Comparison of ENCODE assay signal across 2 cellular contexts in the genomic region with DNA sequence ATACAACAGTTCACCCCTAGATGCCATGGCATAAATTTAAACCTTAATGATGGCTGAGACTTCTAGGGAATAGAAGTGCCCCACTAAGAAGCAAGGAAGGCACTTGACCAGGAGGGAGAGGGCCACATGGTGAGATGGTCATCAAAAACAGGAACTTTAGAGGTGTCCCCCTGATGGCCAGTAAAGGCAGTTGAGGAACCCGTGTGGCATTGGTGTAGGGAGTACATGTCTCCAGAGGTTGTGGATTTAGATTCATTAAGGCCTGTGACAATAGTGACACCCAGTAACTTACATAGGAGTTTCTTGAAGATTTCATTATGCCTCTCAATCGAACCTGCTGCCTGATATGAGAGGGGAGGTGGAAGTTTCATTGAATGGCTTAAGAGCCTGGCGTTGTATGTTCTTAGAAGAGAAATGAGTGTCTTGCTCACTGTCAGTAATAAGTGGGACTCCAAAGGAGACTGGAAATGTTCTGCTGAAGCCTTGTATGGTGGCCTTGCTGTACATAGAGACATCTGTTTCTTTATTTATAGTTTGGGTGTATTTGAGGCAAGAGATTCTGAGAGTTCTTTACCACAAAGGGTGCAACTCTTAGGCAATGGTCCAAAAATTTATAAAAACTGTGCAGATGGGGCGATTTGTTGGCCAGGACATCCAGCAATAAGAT.
TF ChIP-seq lines count a peak whose summit lies in the region.

No MANE protein-coding gene starts in this region.

TF ChIP-seq in HCT116, 20 proteins besides CTCF, POLR2A, EP300 and RAD21:
- TF ChIP-seq ZNF274 (IDR thresholded peaks at IDR 0.05; ENCODE audit: low read depth, low read length) (no peak), CBX3 (IDR thresholded peaks at IDR 0.05; ENCODE audit: low read depth) (no peak), TCF7L2 (IDR thresholded peaks at IDR 0.05; ENCODE audit: borderline replicate concordance, extremely low read depth, insufficient read depth, insufficient read length) (no peak), SP1 (IDR thresholded peaks at IDR 0.05; ENCODE audit: low read depth) (no peak), JUND (IDR thresholded peaks at IDR 0.05) (no peak), ELF1 (IDR thresholded peaks at IDR 0.05; ENCODE audit: borderline replicate concordance, low read depth) (no peak), FOSL1 (IDR thresholded peaks at IDR 0.05; ENCODE audit: low read depth) (no peak), SIN3A (IDR thresholded peaks at IDR 0.05; ENCODE audit: low read depth) (no peak), EGR1 (IDR thresholded peaks at IDR 0.05; ENCODE audit: low read depth) (no peak), POLR2AphosphoS5 (IDR thresholded peaks at IDR 0.05; ENCODE audit: low read depth, low read length) (no peak), EZH2phosphoT487 (IDR thresholded peaks at IDR 0.05; ENCODE audit: borderline replicate concordance) (no peak), SRF (IDR thresholded peaks at IDR 0.05; ENCODE audit: low read depth) (no peak), EZH2 (IDR thresholded peaks at IDR 0.05) (no peak), CEBPB (IDR thresholded peaks at IDR 0.05; ENCODE audit: low read depth) (no peak)
- TF ChIP-seq, protein P1, sequence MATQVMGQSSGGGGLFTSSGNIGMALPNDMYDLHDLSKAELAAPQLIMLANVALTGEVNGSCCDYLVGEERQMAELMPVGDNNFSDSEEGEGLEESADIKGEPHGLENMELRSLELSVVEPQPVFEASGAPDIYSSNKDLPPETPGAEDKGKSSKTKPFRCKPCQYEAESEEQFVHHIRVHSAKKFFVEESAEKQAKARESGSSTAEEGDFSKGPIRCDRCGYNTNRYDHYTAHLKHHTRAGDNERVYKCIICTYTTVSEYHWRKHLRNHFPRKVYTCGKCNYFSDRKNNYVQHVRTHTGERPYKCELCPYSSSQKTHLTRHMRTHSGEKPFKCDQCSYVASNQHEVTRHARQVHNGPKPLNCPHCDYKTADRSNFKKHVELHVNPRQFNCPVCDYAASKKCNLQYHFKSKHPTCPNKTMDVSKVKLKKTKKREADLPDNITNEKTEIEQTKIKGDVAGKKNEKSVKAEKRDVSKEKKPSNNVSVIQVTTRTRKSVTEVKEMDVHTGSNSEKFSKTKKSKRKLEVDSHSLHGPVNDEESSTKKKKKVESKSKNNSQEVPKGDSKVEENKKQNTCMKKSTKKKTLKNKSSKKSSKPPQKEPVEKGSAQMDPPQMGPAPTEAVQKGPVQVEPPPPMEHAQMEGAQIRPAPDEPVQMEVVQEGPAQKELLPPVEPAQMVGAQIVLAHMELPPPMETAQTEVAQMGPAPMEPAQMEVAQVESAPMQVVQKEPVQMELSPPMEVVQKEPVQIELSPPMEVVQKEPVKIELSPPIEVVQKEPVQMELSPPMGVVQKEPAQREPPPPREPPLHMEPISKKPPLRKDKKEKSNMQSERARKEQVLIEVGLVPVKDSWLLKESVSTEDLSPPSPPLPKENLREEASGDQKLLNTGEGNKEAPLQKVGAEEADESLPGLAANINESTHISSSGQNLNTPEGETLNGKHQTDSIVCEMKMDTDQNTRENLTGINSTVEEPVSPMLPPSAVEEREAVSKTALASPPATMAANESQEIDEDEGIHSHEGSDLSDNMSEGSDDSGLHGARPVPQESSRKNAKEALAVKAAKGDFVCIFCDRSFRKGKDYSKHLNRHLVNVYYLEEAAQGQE (IDR thresholded peaks at IDR 0.05; ENCODE audit: low read depth), result no peak
- TF ChIP-seq, protein P2, sequence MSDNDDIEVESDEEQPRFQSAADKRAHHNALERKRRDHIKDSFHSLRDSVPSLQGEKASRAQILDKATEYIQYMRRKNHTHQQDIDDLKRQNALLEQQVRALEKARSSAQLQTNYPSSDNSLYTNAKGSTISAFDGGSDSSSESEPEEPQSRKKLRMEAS (IDR thresholded peaks at IDR 0.05), result no peak
- TF ChIP-seq, protein P3, sequence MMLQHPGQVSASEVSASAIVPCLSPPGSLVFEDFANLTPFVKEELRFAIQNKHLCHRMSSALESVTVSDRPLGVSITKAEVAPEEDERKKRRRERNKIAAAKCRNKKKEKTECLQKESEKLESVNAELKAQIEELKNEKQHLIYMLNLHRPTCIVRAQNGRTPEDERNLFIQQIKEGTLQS (IDR thresholded peaks at IDR 0.05), result no peak

TF ChIP-seq in GM12878, 131 proteins besides CTCF, POLR2A, EP300 and RAD21:
- no peak for TF ChIP-seq PML (IDR thresholded peaks at IDR 0.05; ENCODE audit: low read length)
- peak; percentile 55; the same call in 1 of the 2 replicates for TF ChIP-seq MEF2A (IDR thresholded peaks at IDR 0.05; ENCODE audit: insufficient read depth, low read depth, low read length)
- TF ChIP-seq LARP7 (IDR thresholded peaks at IDR 0.05), result no peak
- TF ChIP-seq RUNX3 (IDR thresholded peaks at IDR 0.05; ENCODE audit: low read length), result peak; percentile 48
